In the genomic region with DNA sequence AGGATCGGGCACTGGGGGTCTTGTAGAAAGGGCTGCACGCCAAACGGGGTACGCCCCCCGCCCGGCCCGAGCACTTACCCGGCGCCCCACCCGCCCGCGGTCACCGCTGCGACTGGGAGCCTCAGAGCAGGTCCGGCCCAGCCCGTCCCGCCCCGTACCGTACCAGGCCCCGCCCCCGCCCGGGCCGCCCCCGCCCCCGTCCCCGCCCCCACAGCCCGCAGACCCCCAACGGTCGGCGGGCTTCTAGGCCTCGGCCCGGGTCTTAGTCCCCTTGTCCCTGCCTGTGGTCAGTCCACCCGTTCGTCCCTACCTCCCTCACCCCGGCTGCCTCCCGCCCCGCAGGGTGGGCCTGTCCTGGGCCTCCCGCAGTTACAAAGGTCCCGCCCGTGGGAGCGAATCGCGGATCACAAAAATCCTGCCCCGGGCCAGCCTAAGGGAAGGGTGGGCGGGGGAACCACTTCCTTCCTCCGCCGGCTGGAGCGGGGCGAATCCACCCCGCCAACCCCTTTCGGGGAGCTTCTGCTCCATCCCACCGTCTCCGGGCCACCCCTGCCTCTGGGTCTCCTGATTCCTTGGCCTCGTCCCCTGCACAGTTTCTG, we compare ENCODE assay signal across 8 cellular contexts. TPM values are rescaled to one million over a fixed set of nuclear protein-coding genes. Genes with fewer than 3 reads are reported as not detected.
DNase-seq lines count a peak whose midpoint lies in the region; ATAC-seq and TF ChIP-seq lines count a peak whose summit lies in the region.

HVCN1 (minus strand) TSS at position 114 of the 599 bp plus-strand sequence. CDS start 5,870 bp downstream, outside the sequence.

- no peaks in the 10 kb centered on the region for H3K36me3 ChIP-seq in mammary epithelial cell (ENCODE audit: insufficient read depth, low read length)

- CTCF ChIA-PET in GM10248 (lab: Yijun Ruan, JAX): interaction anchor here (1.1 to 1.3 kb wide), 3 partner anchors 9 to 220 kb away, joined by 3 to 4 read pairs (median 3); partner anchors contain the start of gene FAM216A
- CTCF ChIA-PET in mammary epithelial cell (lab: Charles Lee; ENCODE audit: low non-redundant PET): no interaction called here

- no peaks in the 10 kb centered on the region for H3K9me3 ChIP-seq in mammary epithelial cell (replicated peaks; ENCODE audit: insufficient read depth, low read length)

- in situ Hi-C loops in mammary epithelial cell (cut with MboI; ENCODE audit: low sequenced_read_pairs in 2 of 2): no loop called here
- in situ Hi-C loops in G401 (cut with HindIII; ENCODE audit: low sequenced_read_pairs): no loop called here

- peak within 1 kb of the TSS; percentile 71 for H3K4me2 ChIP-seq in mammary epithelial cell (ENCODE audit: insufficient read depth, low read depth, low read length)

- peak within 1 kb of the TSS in 1 of 3 experiments; percentile 28 for H3K4me3 ChIP-seq in mammary epithelial cell (replicated peaks in 1 of 3; ENCODE audit: insufficient read depth in 1 of 3, low read depth in 2 of 3, low read length in 3 of 3)

- dilution Hi-C loops in mammary epithelial cell (cut with HindIII; ENCODE audit: low sequenced_read_pairs): no loop called here

- POLR2A ChIA-PET in GM10248 (lab: Yijun Ruan, JAX): no interaction called here

- ATAC-seq in HG02852 (IDR thresholded peaks at IDR 0.05; ENCODE audit: unreplicated experiment) (peak; percentile 35), left colon (peak; percentile 85)

- no peak for TF ChIP-seq CTCF in GM10248 (IDR thresholded peaks at IDR 0.05; ENCODE audit: control extremely low read depth, extremely low read depth, low read depth, missing control alignments)
- TF ChIP-seq CTCF in mammary epithelial cell (conservative IDR thresholded peaks at IDR 0.05 in 1 of 2, IDR thresholded peaks at IDR 0.05 in 1 of 2; ENCODE audit: extremely low read depth in 1 of 2, insufficient read depth in 1 of 2, low read depth in 1 of 2, low read length in 2 of 2): no peak

- peaks cover 4% of the 10 kb centered on the region for H3K4me1 ChIP-seq in mammary epithelial cell (ENCODE audit: insufficient read depth, low read length)

- no peak within 1 kb of the TSS for H3K9ac ChIP-seq in mammary epithelial cell (ENCODE audit: insufficient read depth, low read length)

- H3K79me2 ChIP-seq in mammary epithelial cell (ENCODE audit: insufficient read depth, low read length): no peaks in the 10 kb centered on the region

- H3K27ac ChIP-seq in mammary epithelial cell (ENCODE audit: insufficient read depth, low read depth, low read length): no peak within 1 kb of the TSS

- no peaks in the 10 kb centered on the region for H4K20me1 ChIP-seq in mammary epithelial cell (ENCODE audit: insufficient read depth, low read length)

- H2AFZ ChIP-seq in mammary epithelial cell (ENCODE audit: low read depth, low read length): peak within 1 kb of the TSS; percentile 27

- WGBS in mammary epithelial cell (ENCODE audit: low coverage, missing lambda C conversion rate): no CpG with 5 or more reads among the region's 54 CpGs

- DNase-seq in GM10248 (ENCODE audit: extremely low spot score) (peak; percentile 83), T-helper 1 cell (peak; percentile 18 to 48 (median 23)), mammary epithelial cell (no peak), left colon (peak in 1 of 2 donors; percentile 68), NCI-H2227 (lab: John Stamatoyannopoulos, UW; ENCODE audit: unreplicated experiment) (no peak), G401 (ENCODE audit: low spot score) (no peak)
- DNase-seq in stimulated activated CD4-positive, alpha-beta T cell treated with anti-CD3 and anti-CD28 coated beads, Interleukin-4, amount 100 ng/mL, for 48 hours (ENCODE audit: low read depth in 2 of 2): peak; percentile 21 to 30

- H3K27me3 ChIP-seq in mammary epithelial cell (ENCODE audit: insufficient read depth, low read length): peaks cover 25% of the 10 kb centered on the region

- BruUV-seq in mammary epithelial cell (replicated peaks; lab: Mats Ljungman, UMichigan): no TSS peak

- intact Hi-C loops in mammary epithelial cell (cut with micrococcal nuclease): no loop called here
- intact Hi-C loops in left colon (cut with DNase I, micrococcal nuclease): no loop called here

RNA-seq across cellular contexts. Expression of gene HVCN1, which starts in this region (rescaled TPM):
- total RNA-seq in mammary epithelial cell (under 1 TPM in 1 of 2 donors, not detected in 1; 0.33 TPM), left colon (1 to 10 TPM; 1.4 to 3.0 TPM)
- not detected for polyA plus RNA-seq in mammary epithelial cell
- polyA minus RNA-seq in mammary epithelial cell: not detected
- not detected in 2 replicates for total RNA-seq in G401 (2014; rRNA removed; shearing (Covaris generic))

Comparison
In these comparisons a context has a peak if more than half of its experiments do, and no peak if none do; other contexts are left out.
1. DNase-seq: peak in GM10248 (single experiment), T-helper 1 cell (5 of 5) and stimulated activated CD4-positive, alpha-beta T cell treated with anti-CD3 and anti-CD28 coated beads, Interleukin-4, amount 100 ng/mL, for 48 hours (2 of 2); none in mammary epithelial cell (single experiment), NCI-H2227 (single experiment) and G401 (single experiment).